ENCODE assay signal across 9 cellular contexts in the genomic region with DNA sequence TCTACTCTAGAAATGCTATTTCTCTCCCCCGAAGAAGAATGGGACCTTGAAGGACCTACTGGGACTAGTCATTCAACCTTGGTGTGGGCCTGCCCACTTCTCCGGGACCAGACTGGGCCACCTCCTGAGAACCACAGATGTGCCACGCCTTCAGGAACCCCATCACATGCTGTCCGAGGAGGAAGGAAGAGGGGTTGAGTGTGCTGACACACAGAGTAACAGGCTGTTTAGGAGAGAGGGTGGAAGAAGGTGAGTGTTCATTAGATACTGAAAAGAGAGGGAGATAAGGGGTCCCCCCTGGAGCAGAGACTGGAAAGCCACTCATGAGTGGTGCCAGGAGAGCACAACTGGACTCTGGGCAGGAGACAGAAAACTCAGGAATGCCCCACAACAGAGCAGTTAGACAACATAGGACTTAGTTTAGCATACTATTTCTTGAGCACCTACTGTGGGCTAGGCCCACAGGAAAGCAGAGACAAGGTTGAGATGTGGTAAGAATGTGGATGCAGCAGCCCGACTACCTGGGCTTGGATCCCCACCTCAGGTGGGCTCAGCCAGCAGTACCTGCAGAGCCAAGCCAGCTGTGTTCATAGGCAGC.
"Had no signal": no experiment of that assay in that cellular context is flagged by ENCODE, and none has a peak within 500 bp of the region (broad histone marks: within the 10 kb centered on the region; RNA-seq: fewer than 3 reads in every experiment).

No MANE protein-coding gene starts in this region.

- H3K36me3 ChIP-seq: HAP-1 had no signal

- H3K4me1 ChIP-seq: HAP-1 had no signal

- H3K27ac ChIP-seq: GM23248 had no signal

- H3K4me3 ChIP-seq: GM23248, GM23338, HAP-1 had no signal

- H3K9me3 ChIP-seq: HAP-1 had no signal

- H3K27ac Mint-ChIP-seq: GM23338, H9, HFFc6 had no signal

- H3K4me1 Mint-ChIP-seq: GM23338, H9 had no signal

- H3K4me3 Mint-ChIP-seq: GM23338, H9, HFFc6 had no signal

- DNase-seq: GM23248, GOT3, H7, H9, HCEC 1CT, HFFc6 had no signal

- ATAC-seq: GM23338, HCT116 had no signal
